In the genomic region with DNA sequence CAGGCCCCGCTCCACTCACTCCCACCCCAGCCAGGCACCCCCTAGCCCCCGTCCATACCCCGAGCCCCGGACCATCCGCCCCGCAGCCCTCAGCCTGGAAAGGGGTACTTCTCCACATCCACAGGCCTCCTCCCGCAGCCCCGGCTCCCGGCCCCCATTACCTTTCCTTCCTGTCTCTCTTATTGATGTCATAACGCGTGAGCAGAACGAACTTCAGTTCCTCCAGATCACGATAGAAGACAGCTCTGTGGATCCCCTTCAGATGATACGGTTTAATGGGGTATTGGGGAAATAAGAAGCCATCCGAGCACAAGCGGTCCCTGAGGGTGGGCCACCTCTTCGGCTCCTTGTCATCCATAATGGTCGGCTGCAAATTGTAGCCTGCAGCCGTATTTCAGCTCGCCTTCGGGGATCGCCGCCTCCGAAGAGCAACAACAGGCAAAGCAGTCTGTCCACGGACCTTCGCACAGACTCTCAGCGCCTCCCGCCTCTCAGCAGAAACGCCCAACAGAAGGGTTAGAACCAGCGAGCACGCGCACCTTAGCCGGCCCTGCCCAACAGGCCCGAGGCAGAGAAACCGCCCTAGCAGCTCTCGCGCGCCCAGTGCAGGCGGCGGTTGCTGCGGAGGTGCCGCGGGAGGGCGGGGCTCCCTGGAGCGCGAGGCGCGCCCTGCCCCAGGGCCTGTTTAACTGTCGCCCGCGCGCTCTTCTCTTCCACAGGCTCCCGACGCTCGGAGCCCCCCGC, we compare ENCODE assay signal across 8 cellular contexts. TPM values are rescaled to one million over a fixed set of nuclear protein-coding genes. Genes with fewer than 3 reads are reported as not detected.
DNase-seq lines count a peak whose midpoint lies in the region; ATAC-seq and TF ChIP-seq lines count a peak whose summit lies in the region.
"Not testable (repeated sequence)": the region's sequence is repeated elsewhere in the genome, so short reads cannot be mapped to it uniquely, and the experiment has no call there.

A gene (minus strand): TSS at position 474 of the 744 bp plus-strand sequence. CDS start 116 bp downstream, at position 358.

- not testable (repeated sequence) for H3K27me3 ChIP-seq in SU-DHL-6 (ENCODE audit: low read length); naive thymus-derived CD4-positive, alpha-beta T cell (ENCODE audit: control insufficient read depth in 2 of 2, insufficient read depth in 2 of 2, low read length in 2 of 2); subcutaneous abdominal adipose tissue (ENCODE audit: control insufficient read depth in 5 of 5, insufficient read depth in 4 of 5, low read length in 5 of 5)

- not testable (repeated sequence) for H3K9me2 ChIP-seq in SU-DHL-6 (replicated peaks; ENCODE audit: insufficient read depth, low read length)

- H3K4me1 ChIP-seq in ES-I3 (ENCODE audit: insufficient read depth, low read length); naive thymus-derived CD4-positive, alpha-beta T cell (ENCODE audit: control insufficient read depth in 2 of 2, insufficient read depth in 2 of 2, low read length in 2 of 2); subcutaneous abdominal adipose tissue (ENCODE audit: control insufficient read depth in 5 of 5, insufficient read depth in 5 of 5, low read length in 5 of 5): not testable (repeated sequence)

- H3K9ac ChIP-seq in ES-I3 (ENCODE audit: low read depth, low read length), result peak within 1 kb of the TSS; percentile 66; the same call in 1 of the 2 replicates
- H3K9ac ChIP-seq in SU-DHL-6 (ENCODE audit: low read length), result peak within 1 kb of the TSS; percentile 76
- peak within 1 kb of the TSS; percentile 52 to 80 (median 68) for H3K9ac ChIP-seq in subcutaneous abdominal adipose tissue (ENCODE audit: low read length in 5 of 5)

- H3K27ac ChIP-seq in SU-DHL-6 (ENCODE audit: low read depth, low read length) (peak within 1 kb of the TSS; percentile 83), subcutaneous abdominal adipose tissue (ENCODE audit: low read depth, low read length) (peak within 1 kb of the TSS; percentile 70)
- peak within 1 kb of the TSS; percentile 83 for H3K27ac ChIP-seq in naive thymus-derived CD4-positive, alpha-beta T cell (ENCODE audit: low read depth, low read length)

- H4K20me1 ChIP-seq in SU-DHL-6 (ENCODE audit: low read depth, low read length), result not testable (repeated sequence)

- peak within 1 kb of the TSS; percentile 92 to 99 (median 98) for H3K27ac Mint-ChIP-seq in naive thymus-derived CD4-positive, alpha-beta T cell

- CTCF ChIA-PET in naive thymus-derived CD4-positive, alpha-beta T cell (lab: Charles Lee), result interaction anchor here (1.3 to 1.6 kb wide), 2 partner anchors 127 to 151 kb away, joined by 4 to 13 read pairs; no protein-coding TSS in a partner anchor

- H3K9me3 Mint-ChIP-seq in naive thymus-derived CD4-positive, alpha-beta T cell, result not testable (repeated sequence)

- not testable (repeated sequence) for H3K36me3 Mint-ChIP-seq in naive thymus-derived CD4-positive, alpha-beta T cell

- H2AFZ ChIP-seq in SU-DHL-6 (ENCODE audit: low read depth, low read length, severe bottlenecking), result peak within 1 kb of the TSS; percentile 98

- peak; percentile 92 for ATAC-seq in GM21528 (IDR thresholded peaks at IDR 0.05; ENCODE audit: low FRiP score, unreplicated experiment)
- peak; percentile 82 for ATAC-seq in HG03457 (IDR thresholded peaks at IDR 0.05; ENCODE audit: unreplicated experiment)
- peak; percentile 90 for ATAC-seq in naive thymus-derived CD4-positive, alpha-beta T cell

- peak within 1 kb of the TSS; percentile 93 to 99 (median 96) for H3K4me3 Mint-ChIP-seq in naive thymus-derived CD4-positive, alpha-beta T cell

- in situ Hi-C loops in astrocyte of the cerebellum (cut with HindIII; ENCODE audit: low sequenced_read_pairs), result not testable (repeated sequence)

- DNase-seq in astrocyte of the cerebellum (ENCODE audit: low read depth) (peak; percentile 0), globus pallidus (ENCODE audit: low spot score) (peak; percentile 32)
- DNase-seq in naive thymus-derived CD4-positive, alpha-beta T cell, result peak in 8 of 9 donors; percentile 31 to 65 (median 52)

- H3K27me3 Mint-ChIP-seq in naive thymus-derived CD4-positive, alpha-beta T cell, result peaks cover 0 to 30% (median 19%) of the 10 kb centered on the region in 5 donors

- POLR2A ChIA-PET in naive thymus-derived CD4-positive, alpha-beta T cell (lab: Charles Lee), result interaction anchor here (0.7 kb wide), 1 partner anchor 209 kb away, joined by 3 read pairs; no protein-coding TSS in a partner anchor

- not testable (repeated sequence) for TF ChIP-seq CTCF in SU-DHL-6 (IDR thresholded peaks at IDR 0.05; ENCODE audit: insufficient read depth, low read length, poor library complexity, severe bottlenecking); astrocyte of the cerebellum (IDR thresholded peaks at IDR 0.05; ENCODE audit: low read depth, low read length, missing control alignments)

- intact Hi-C loops in naive thymus-derived CD4-positive, alpha-beta T cell (cut with micrococcal nuclease), result loop anchor here (1.0 to 5.0 kb wide), 5 partner anchors 125 to 276 kb away; a partner anchor contains a TSS

- not testable (repeated sequence) for H3K4me1 Mint-ChIP-seq in naive thymus-derived CD4-positive, alpha-beta T cell

- H3K4me3 ChIP-seq in SU-DHL-6 (ENCODE audit: insufficient read depth, low read length, poor library complexity, severe bottlenecking) (peak within 1 kb of the TSS; percentile 76), astrocyte of the cerebellum (ENCODE audit: low read depth, low read length) (peak within 1 kb of the TSS; percentile 64), subcutaneous abdominal adipose tissue (ENCODE audit: low read depth in 1 of 5, low read length in 5 of 5) (peak within 1 kb of the TSS; percentile 74 to 88 (median 81))
- H3K4me3 ChIP-seq in naive thymus-derived CD4-positive, alpha-beta T cell (ENCODE audit: low read length), result peak within 1 kb of the TSS; percentile 82

- H3K36me3 ChIP-seq in ES-I3 (ENCODE audit: insufficient read depth, low read length); SU-DHL-6 (ENCODE audit: low read length); naive thymus-derived CD4-positive, alpha-beta T cell (ENCODE audit: control insufficient read depth in 2 of 3, insufficient read depth in 3 of 3, low read length in 3 of 3); subcutaneous abdominal adipose tissue (ENCODE audit: control insufficient read depth in 5 of 5, insufficient read depth in 5 of 5, low read length in 5 of 5): not testable (repeated sequence)

- H3K4me2 ChIP-seq in SU-DHL-6 (ENCODE audit: low read depth, low read length, poor library complexity, severe bottlenecking), result peak within 1 kb of the TSS; percentile 97

- not testable (repeated sequence) for H3K79me2 ChIP-seq in SU-DHL-6 (ENCODE audit: insufficient read depth, low read length)

- not testable (repeated sequence) for H3F3A ChIP-seq in SU-DHL-6 (ENCODE audit: insufficient read depth)

- not testable (repeated sequence) for H3K9me3 ChIP-seq in ES-I3 (ENCODE audit: control insufficient read depth, insufficient read depth, low read length); SU-DHL-6 (ENCODE audit: insufficient read depth, low read length); naive thymus-derived CD4-positive, alpha-beta T cell (ENCODE audit: control insufficient read depth in 2 of 3, low read length in 3 of 3); subcutaneous abdominal adipose tissue (ENCODE audit: control insufficient read depth in 5 of 5, low read length in 5 of 5)

RNA-seq across cellular contexts. Expression of the gene that starts here (rescaled TPM):
- total RNA-seq in naive thymus-derived CD4-positive, alpha-beta T cell, result 10 to 100 TPM; 62.4 to 96.9 (median 79.3) TPM
- polyA plus RNA-seq in naive thymus-derived CD4-positive, alpha-beta T cell, result 10 to 100 TPM; 12.7 to 18.5 TPM

Comparison
In these comparisons a context has a peak if more than half of its experiments do, and no peak if none do; other contexts are left out.
1. Peak in every context shown above with its lines: DNase-seq, ATAC-seq, H3K4me3 ChIP-seq and H3K27ac ChIP-seq.
2. DNase-seq: peak in every context shown above with its lines; median percentile 52 in naive thymus-derived CD4-positive, alpha-beta T cell; 32 in globus pallidus; 0 in astrocyte of the cerebellum.